Comparison of ENCODE assay signal across 12 cellular contexts in the genomic region with DNA sequence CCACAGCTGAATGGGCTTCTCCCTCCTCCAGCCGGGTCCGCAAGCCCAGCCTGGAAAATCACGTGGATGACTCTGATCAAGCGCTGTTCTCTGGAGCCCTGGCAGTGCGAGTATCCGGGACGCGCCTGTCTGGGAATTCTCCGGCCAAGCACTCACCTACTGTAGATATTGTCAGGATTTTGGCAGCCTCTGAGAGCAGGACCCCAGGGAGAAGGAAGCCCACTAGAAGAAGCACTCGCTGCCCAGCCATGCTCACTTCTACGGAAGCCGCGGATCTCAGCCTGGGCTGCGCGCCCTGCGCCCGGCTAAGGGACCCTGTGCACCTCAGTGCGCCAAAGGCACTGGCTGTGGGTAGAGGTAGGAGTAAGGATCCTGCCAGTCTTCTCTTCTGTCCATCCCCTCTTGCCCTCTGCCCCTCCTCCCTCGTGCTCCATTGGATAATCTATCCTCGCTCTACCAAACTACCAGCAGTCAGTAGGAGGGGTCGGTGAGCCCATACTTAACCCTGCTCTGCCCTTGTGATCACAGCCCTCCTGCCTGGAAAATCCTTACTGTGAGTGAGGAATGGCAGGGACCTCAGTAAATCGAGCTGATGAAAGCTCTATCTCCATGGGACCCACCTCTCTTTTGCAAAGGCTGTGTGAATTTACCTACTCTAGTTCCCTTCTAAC. TPM values are rescaled to one million over a fixed set of nuclear protein-coding genes. Genes with fewer than 3 reads are reported as not detected.
DNase-seq lines count a peak whose midpoint lies in the region; ATAC-seq, FAIRE-seq and TF ChIP-seq lines count a peak whose summit lies in the region.
"Had no signal": no experiment of that assay in that cellular context is flagged by ENCODE, and none has a peak within 500 bp of the region (broad histone marks: within the 10 kb centered on the region; RNA-seq: fewer than 3 reads in every experiment).

A gene with protein sequence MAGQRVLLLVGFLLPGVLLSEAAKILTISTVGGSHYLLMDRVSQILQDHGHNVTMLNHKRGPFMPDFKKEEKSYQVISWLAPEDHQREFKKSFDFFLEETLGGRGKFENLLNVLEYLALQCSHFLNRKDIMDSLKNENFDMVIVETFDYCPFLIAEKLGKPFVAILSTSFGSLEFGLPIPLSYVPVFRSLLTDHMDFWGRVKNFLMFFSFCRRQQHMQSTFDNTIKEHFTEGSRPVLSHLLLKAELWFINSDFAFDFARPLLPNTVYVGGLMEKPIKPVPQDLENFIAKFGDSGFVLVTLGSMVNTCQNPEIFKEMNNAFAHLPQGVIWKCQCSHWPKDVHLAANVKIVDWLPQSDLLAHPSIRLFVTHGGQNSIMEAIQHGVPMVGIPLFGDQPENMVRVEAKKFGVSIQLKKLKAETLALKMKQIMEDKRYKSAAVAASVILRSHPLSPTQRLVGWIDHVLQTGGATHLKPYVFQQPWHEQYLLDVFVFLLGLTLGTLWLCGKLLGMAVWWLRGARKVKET (minus strand): TSS at position 343 of the 671 bp plus-strand sequence. CDS start 93 bp downstream, at position 250.

- no peak within 1 kb of the TSS for H3K9ac ChIP-seq in keratinocyte (ENCODE audit: control insufficient read depth, extremely low read depth, insufficient read depth, low read length)

- no peaks in the 10 kb centered on the region for H4K20me1 ChIP-seq in keratinocyte (ENCODE audit: control insufficient read depth, extremely low read depth, insufficient read depth, low read length)

- H3K9me3 ChIP-seq in keratinocyte (ENCODE audit: control insufficient read depth, low read depth, low read length) (no peaks in the 10 kb centered on the region), Peyer's patch (no peaks in the 10 kb centered on the region), ovary (no peaks in the 10 kb centered on the region)
- H3K9me3 ChIP-seq: thoracic aorta had no signal

- H3K4me1 Mint-ChIP-seq in stimulated activated effector memory CD8-positive, alpha-beta T cell treated with anti-CD3 and anti-CD28 coated beads, Interleukin-12 subunit alpha, Interleukin-12 subunit beta, amount 100 ng/mL, for 72 hours, result peaks cover 21% of the 10 kb centered on the region

- WGBS in ovary, 3 donors, result 0 to 1% (median 1%) methylated on average over 21 to 22 of the region's 22 CpGs

- no peaks in the 10 kb centered on the region for H3K79me2 ChIP-seq in keratinocyte (ENCODE audit: control insufficient read depth, insufficient read depth, low read length)

- peak within 1 kb of the TSS; percentile 68 for H3K4me2 ChIP-seq in keratinocyte (ENCODE audit: control insufficient read depth, extremely low read depth, insufficient read depth, low read depth, low read length)

- peak within 1 kb of the TSS in 2 of 3 experiments; percentile 11 to 20 for H3K4me3 ChIP-seq in keratinocyte (ENCODE audit: control insufficient read depth in 2 of 3, extremely low read depth in 1 of 3, insufficient read depth in 2 of 3, low read depth in 1 of 3, low read length in 3 of 3)
- H3K4me3 ChIP-seq in Peyer's patch, result no peak within 1 kb of the TSS
- H3K4me3 ChIP-seq in ovary, result no peak within 1 kb of the TSS
- H3K4me3 ChIP-seq: thoracic aorta had no signal

- H3K4me3 Mint-ChIP-seq in stimulated activated effector memory CD8-positive, alpha-beta T cell treated with anti-CD3 and anti-CD28 coated beads, Interleukin-12 subunit alpha, Interleukin-12 subunit beta, amount 100 ng/mL, for 72 hours, result no peak within 1 kb of the TSS

- H2AFZ ChIP-seq in keratinocyte (ENCODE audit: control insufficient read depth, low read length), result peak within 1 kb of the TSS; percentile 26

- dilution Hi-C loops in keratinocyte (cut with MboI; ENCODE audit: extremely low pct_ligation_motif_present, low sequenced_read_pairs), result no loop called here

- no peaks in the 10 kb centered on the region for H3K9me3 Mint-ChIP-seq in stimulated activated effector memory CD8-positive, alpha-beta T cell treated with anti-CD3 and anti-CD28 coated beads, Interleukin-12 subunit alpha, Interleukin-12 subunit beta, amount 100 ng/mL, for 72 hours

- no peaks in the 10 kb centered on the region for H3K36me3 Mint-ChIP-seq in stimulated activated effector memory CD8-positive, alpha-beta T cell treated with anti-CD3 and anti-CD28 coated beads, Interleukin-12 subunit alpha, Interleukin-12 subunit beta, amount 100 ng/mL, for 72 hours

- H3K36me3 ChIP-seq in keratinocyte (ENCODE audit: control insufficient read depth in 2 of 2, extremely low read depth in 1 of 2, insufficient read depth in 2 of 2, low read length in 2 of 2) (no peaks in the 10 kb centered on the region), Peyer's patch (no peaks in the 10 kb centered on the region), ovary (no peaks in the 10 kb centered on the region)
- H3K36me3 ChIP-seq: thoracic aorta had no signal

- no peak for TF ChIP-seq CTCF in keratinocyte (optimal IDR thresholded peaks at IDR 0.05 in 1 of 3, IDR thresholded peaks at IDR 0.05 in 1 of 3, conservative IDR thresholded peaks at IDR 0.05 in 1 of 3; ENCODE audit: extremely low read depth in 1 of 3, insufficient read depth in 2 of 3, low read length in 3 of 3)
- TF ChIP-seq CTCF in Peyer's patch (IDR thresholded peaks at IDR 0.05), result no peak
- no peak for TF ChIP-seq CTCF in ovary (IDR thresholded peaks at IDR 0.05)

- TF ChIP-seq POLR2A in Peyer's patch (IDR thresholded peaks at IDR 0.05) (no peak), ovary (IDR thresholded peaks at IDR 0.05) (no peak)

- H3K27ac ChIP-seq in keratinocyte (ENCODE audit: control insufficient read depth, insufficient read depth, low read length) (no peak within 1 kb of the TSS), Peyer's patch (no peak within 1 kb of the TSS), ovary (no peak within 1 kb of the TSS)
- H3K27ac ChIP-seq: thoracic aorta had no signal

- H3K4me1 ChIP-seq in keratinocyte (ENCODE audit: control insufficient read depth, extremely low read depth, insufficient read depth, low read length), result no peaks in the 10 kb centered on the region
- H3K4me1 ChIP-seq in Peyer's patch, result no peaks in the 10 kb centered on the region
- peaks cover 2% of the 10 kb centered on the region for H3K4me1 ChIP-seq in ovary (ENCODE audit: insufficient read depth)

- ATAC-seq in SK-N-SH treated with all-trans-retinoic acid at 6 μM for 48 hours, result peak; percentile 69
- ATAC-seq in stimulated activated effector memory CD8-positive, alpha-beta T cell treated with anti-CD3 and anti-CD28 coated beads, Interleukin-12 subunit alpha, Interleukin-12 subunit beta, amount 100 ng/mL, for 72 hours, result peak; percentile 55
- ATAC-seq in HG02973 (IDR thresholded peaks at IDR 0.05; ENCODE audit: unreplicated experiment), result no peak

- TF ChIP-seq EP300 in ovary (IDR thresholded peaks at IDR 0.05), result no peak

- FAIRE-seq in keratinocyte (lab: Jason Lieb, UNC), result no peak
- FAIRE-seq: A204.1 had no signal

- H3K27me3 ChIP-seq in keratinocyte (ENCODE audit: control insufficient read depth, extremely low read depth, insufficient read depth, low read length) (peaks cover 31% of the 10 kb centered on the region), Peyer's patch (no peaks in the 10 kb centered on the region), ovary (no peaks in the 10 kb centered on the region)

- intact Hi-C loops in ovary (cut with DNase I), result no loop called here

- DNase-seq in NCI-H2171 treated with DMSO at 0.1 percent for 48 hours (lab: John Stamatoyannopoulos, UW) (peak; percentile 13), NCI-H2171 (lab: John Stamatoyannopoulos, UW) (no peak), keratinocyte (ENCODE audit: low read depth, low spot score) (no peak), Peyer's patch (no peak), ovary (no peak)
- DNase-seq in stimulated activated effector memory CD8-positive, alpha-beta T cell treated with anti-CD3 and anti-CD28 coated beads, Interleukin-12 subunit alpha, Interleukin-12 subunit beta, amount 100 ng/mL, for 72 hours (ENCODE audit: low spot score in 2 of 2), result no peak

- no peak within 1 kb of the TSS for H3K27ac Mint-ChIP-seq in stimulated activated effector memory CD8-positive, alpha-beta T cell treated with anti-CD3 and anti-CD28 coated beads, Interleukin-12 subunit alpha, Interleukin-12 subunit beta, amount 100 ng/mL, for 72 hours

- H3K9me1 ChIP-seq in keratinocyte (ENCODE audit: control insufficient read depth, extremely low read depth, insufficient read depth, low read length), result no peaks in the 10 kb centered on the region

TF ChIP-seq in SK-N-SH treated with all-trans-retinoic acid at 6 μM for 48 hours, 23 proteins besides CTCF, POLR2A, EP300 and RAD21 (continues in another document):
- TF ChIP-seq ESRRG (CRISPR knock-in tag; IDR thresholded peaks at IDR 0.05) (no peak), POU6F1 (CRISPR knock-in tag; IDR thresholded peaks at IDR 0.05; ENCODE audit: borderline replicate concordance, low read depth) (no peak)

RNA-seq across cellular contexts. Expression of the gene that starts here (rescaled TPM):
- polyA plus RNA-seq in keratinocyte, result 0.03 to 0.09 TPM (median 0.07 TPM) in 3 replicates
- not detected for polyA plus RNA-seq in keratinocyte (2011; ENCODE audit: low read depth)
- polyA plus RNA-seq in keratinocyte (2011; cell fraction: cytosol; rRNA removed), result 0.04 and 0.06 TPM in 2 replicates
- 0.05 and 0.11 TPM in 2 replicates for polyA plus RNA-seq in keratinocyte (2011; cell fraction: nucleus; rRNA removed)
- polyA plus RNA-seq in keratinocyte (2012; ENCODE audit: low replicate concordance), result 0.08 TPM in 1 of 2 replicates, not detected in the other
- polyA minus RNA-seq in keratinocyte, result not detected in 3 replicates
- polyA minus RNA-seq in keratinocyte (2011; cell fraction: cytosol; rRNA and poly(A)+ RNA removed), result not detected
- not detected in 2 replicates for polyA minus RNA-seq in keratinocyte (2011; cell fraction: nucleus; rRNA and poly(A)+ RNA removed)
- total RNA-seq in Peyer's patch, result not detected
- total RNA-seq in ovary, result not detected
- under 1 TPM in 1 of 2 donors, not detected in 1; 0.23 TPM for polyA plus RNA-seq in ovary
- total RNA-seq: cardiac septum, mononuclear cell, thoracic aorta had no signal

Comparison
In these comparisons a context has a peak if more than half of its experiments do, and no peak if none do; other contexts are left out.
1. H3K4me3 ChIP-seq: peak in keratinocyte (2 of 3); none in Peyer's patch (0 of 4) and ovary (single experiment).